ENCODE assay signal across 8 cellular contexts in the genomic region with DNA sequence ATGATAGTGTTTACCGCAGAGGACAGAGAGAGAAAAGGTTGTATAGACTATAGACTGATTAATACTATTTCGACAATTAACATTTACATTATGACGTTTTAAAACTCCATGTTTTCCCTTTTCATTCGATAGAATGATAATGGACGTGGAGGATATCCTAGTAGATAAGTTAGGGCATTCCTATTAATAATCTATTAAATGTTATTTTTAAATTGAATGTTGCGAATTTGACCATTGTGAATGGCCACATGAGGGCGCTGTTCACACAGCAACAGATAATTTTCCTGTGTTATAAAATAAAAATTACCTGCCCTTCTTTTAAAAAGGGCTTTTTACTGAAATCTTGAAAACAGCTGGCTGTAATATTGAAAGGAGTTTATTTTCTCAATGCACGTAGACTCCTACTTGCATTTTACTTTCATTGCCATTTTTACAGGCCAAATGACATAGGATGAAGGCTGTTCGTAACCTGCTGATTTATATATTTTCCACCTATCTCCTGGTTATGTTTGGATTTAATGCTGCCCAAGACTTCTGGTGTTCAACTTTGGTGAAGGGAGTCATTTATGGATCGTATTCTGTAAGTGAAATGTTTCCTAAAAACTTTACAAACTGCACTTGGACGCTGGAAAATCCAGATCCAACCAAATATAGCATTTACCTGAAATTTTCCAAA. TPM values are rescaled to one million over a fixed set of nuclear protein-coding genes. Genes with fewer than 3 reads are reported as not detected.
DNase-seq lines count a peak whose midpoint lies in the region; ATAC-seq and TF ChIP-seq lines count a peak whose summit lies in the region.

No MANE protein-coding gene starts in this region.

- H3K9ac ChIP-seq in SU-DHL-6 (ENCODE audit: low read length), result no peak overlapping the region

- H3K27ac Mint-ChIP-seq in CD4-positive, alpha-beta T cell, result no peak overlapping the region

- 26% methylated on average over 11 of the region's 11 CpGs for WGBS in prostate gland

- no peak overlapping the region for H2AFZ ChIP-seq in SU-DHL-6 (ENCODE audit: low read depth, low read length, severe bottlenecking)

- H3K36me3 Mint-ChIP-seq in CD4-positive, alpha-beta T cell (ENCODE audit: low read depth), result no peaks in the 10 kb centered on the region

- no peaks in the 10 kb centered on the region for H3F3A ChIP-seq in SU-DHL-6 (ENCODE audit: insufficient read depth)

- TF ChIP-seq POLR2A in prostate gland (IDR thresholded peaks at IDR 0.05), result no peak

- H3K4me3 ChIP-seq in HAP-1, result no peak overlapping the region
- no peak overlapping the region for H3K4me3 ChIP-seq in SU-DHL-6 (ENCODE audit: insufficient read depth, low read length, poor library complexity, severe bottlenecking)
- H3K4me3 ChIP-seq in fibroblast of mammary gland (ENCODE audit: control insufficient read depth, low read depth, low read length), result no peak overlapping the region
- no peak overlapping the region for H3K4me3 ChIP-seq in prostate gland

- CTCF ChIA-PET in CD4-positive, alpha-beta T cell (lab: Charles Lee), result no interaction called here

- peaks cover 61% of the 10 kb centered on the region for H3K27me3 Mint-ChIP-seq in CD4-positive, alpha-beta T cell

- no peak overlapping the region for H3K4me3 Mint-ChIP-seq in CD4-positive, alpha-beta T cell

- H3K36me3 ChIP-seq in HAP-1 (replicated peaks), result no peaks in the 10 kb centered on the region
- no peaks in the 10 kb centered on the region for H3K36me3 ChIP-seq in SU-DHL-6 (ENCODE audit: low read length)
- no peaks in the 10 kb centered on the region for H3K36me3 ChIP-seq in prostate gland

- DNase-seq in CD4-positive, alpha-beta T cell, result no peak
- peak; percentile 22 to 56 for DNase-seq in HAP-1 (ENCODE audit: low spot score in 2 of 2)
- peak; percentile 54 for DNase-seq in fibroblast of mammary gland (ENCODE audit: low read depth)
- DNase-seq in prostate gland (ENCODE audit: low spot score), result no peak

- no peaks in the 10 kb centered on the region for H3K9me2 ChIP-seq in SU-DHL-6 (replicated peaks; ENCODE audit: insufficient read depth, low read length)

- peaks cover 23% of the 10 kb centered on the region for H3K4me1 Mint-ChIP-seq in CD4-positive, alpha-beta T cell (ENCODE audit: low read depth)

- ATAC-seq in CD4-positive, alpha-beta T cell (ENCODE audit: poor library complexity), result no peak
- no peak for ATAC-seq in HG02885 (IDR thresholded peaks at IDR 0.05; ENCODE audit: poor library complexity, unreplicated experiment)
- no peak for ATAC-seq in HG03520 (IDR thresholded peaks at IDR 0.05; ENCODE audit: unreplicated experiment)
- ATAC-seq in HG03439 (IDR thresholded peaks at IDR 0.05; ENCODE audit: unreplicated experiment), result no peak

- H3K4me1 ChIP-seq in HAP-1, result peaks cover 17% of the 10 kb centered on the region
- H3K4me1 ChIP-seq in prostate gland (replicated peaks), result no peaks in the 10 kb centered on the region

- H3K9me3 ChIP-seq in CD4-positive, alpha-beta T cell (ENCODE audit: control insufficient read depth, low read length), result no peaks in the 10 kb centered on the region
- H3K9me3 ChIP-seq in HAP-1 (no peaks in the 10 kb centered on the region), SU-DHL-6 (ENCODE audit: insufficient read depth, low read length) (no peaks in the 10 kb centered on the region), prostate gland (no peaks in the 10 kb centered on the region)

- in situ Hi-C loops in HAP-1 (cut with MboI; ENCODE audit: low sequenced_read_pairs), result loop anchor here (25.0 kb wide), 1 partner anchor 324 kb away; no protein-coding TSS in a partner anchor

- H3K27me3 ChIP-seq in CD4-positive, alpha-beta T cell (ENCODE audit: control insufficient read depth, insufficient read depth, low read length), result peaks cover 34% of the 10 kb centered on the region
- H3K27me3 ChIP-seq in HAP-1 (ENCODE audit: low read depth), result no peaks in the 10 kb centered on the region
- H3K27me3 ChIP-seq in SU-DHL-6 (ENCODE audit: low read length), result no peaks in the 10 kb centered on the region
- H3K27me3 ChIP-seq in prostate gland (replicated peaks; ENCODE audit: insufficient read depth), result no peaks in the 10 kb centered on the region

- H3K27ac ChIP-seq in CD4-positive, alpha-beta T cell (ENCODE audit: low read depth, low read length), result no peak overlapping the region
- H3K27ac ChIP-seq in SU-DHL-6 (ENCODE audit: low read depth, low read length) (no peak overlapping the region), prostate gland (no peak overlapping the region)

- H3K9me3 Mint-ChIP-seq in CD4-positive, alpha-beta T cell, result no peaks in the 10 kb centered on the region

- H3K4me2 ChIP-seq in SU-DHL-6 (ENCODE audit: low read depth, low read length, poor library complexity, severe bottlenecking), result no peak overlapping the region

- no peaks in the 10 kb centered on the region for H4K20me1 ChIP-seq in SU-DHL-6 (ENCODE audit: low read depth, low read length)

- intact Hi-C loops in CD4-positive, alpha-beta T cell (cut with DNase I, micrococcal nuclease), result loop anchor here in 1 of 2 experiments (10.0 kb wide), 1 partner anchor 1466 kb away; no protein-coding TSS in a partner anchor
- intact Hi-C loops in prostate gland (cut with DNase I), result loop anchor here (5.0 kb wide), 1 partner anchor 139 kb away; no protein-coding TSS in a partner anchor

- TF ChIP-seq CTCF in CD4-positive, alpha-beta T cell (IDR thresholded peaks at IDR 0.05), result peak; percentile 44
- peak; percentile 79 for TF ChIP-seq CTCF in SU-DHL-6 (IDR thresholded peaks at IDR 0.05; ENCODE audit: insufficient read depth, low read length, poor library complexity, severe bottlenecking)
- peak; percentile 72 for TF ChIP-seq CTCF in fibroblast of mammary gland (conservative IDR thresholded peaks at IDR 0.05; ENCODE audit: control insufficient read depth, insufficient read depth, low read depth, low read length)
- peak; percentile 54 to 71 (median 62) for TF ChIP-seq CTCF in prostate gland (IDR thresholded peaks at IDR 0.05)

- POLR2A ChIA-PET in CD4-positive, alpha-beta T cell (lab: Charles Lee), result no interaction called here

- no peaks in the 10 kb centered on the region for H3K79me2 ChIP-seq in SU-DHL-6 (ENCODE audit: insufficient read depth, low read length)

RNA-seq across cellular contexts. Expression of gene ADGRB3, which starts 3.3 kb away (rescaled TPM):
- total RNA-seq in CD4-positive, alpha-beta T cell, result not detected
- 1 to 10 TPM in 1 of 2 donors, under 1 TPM in 1; 0.59 to 3.1 TPM for total RNA-seq in prostate gland

Comparison
In these comparisons a context has a peak if more than half of its experiments do, and no peak if none do; other contexts are left out.
1. DNase-seq: peak in HAP-1 (2 of 2) and fibroblast of mammary gland (single experiment); none in CD4-positive, alpha-beta T cell (0 of 10) and prostate gland (single experiment).
2. Peak in every context shown above with its lines, with median percentiles within 50 percentile points of each other: CTCF ChIP-seq.